20 cellular contexts compared by ENCODE assay signal in the genomic region with DNA sequence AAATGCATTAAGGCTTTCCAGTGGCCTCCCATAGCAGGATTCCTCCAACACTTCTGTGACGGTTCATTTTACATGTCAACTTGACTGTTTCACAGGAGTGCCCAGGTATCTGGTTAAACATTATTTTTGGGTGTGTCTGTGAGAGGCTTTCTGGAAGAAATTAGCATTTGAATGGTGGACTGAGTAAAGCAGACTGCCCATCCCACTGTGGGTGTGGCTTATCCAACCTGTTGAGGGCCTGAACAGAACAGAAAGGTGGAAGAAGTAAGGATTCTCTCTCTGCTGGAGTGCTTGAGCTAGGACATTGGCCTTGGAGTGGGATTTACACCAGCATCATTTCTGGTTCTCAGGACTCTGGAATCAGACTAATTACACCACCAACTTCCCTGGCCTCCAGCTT.
DNase-seq lines count a peak whose midpoint lies in the region; ATAC-seq and TF ChIP-seq lines count a peak whose summit lies in the region.
"Had no signal": no experiment of that assay in that cellular context is flagged by ENCODE, and none has a peak within 500 bp of the region (broad histone marks: within the 10 kb centered on the region; RNA-seq: fewer than 3 reads in every experiment).

No MANE protein-coding gene starts in this region.

- no peak for TF ChIP-seq POLR2A in body of pancreas (IDR thresholded peaks at IDR 0.05)

- H3K4me1 ChIP-seq in colonic mucosa (no peaks in the 10 kb centered on the region), OCI-LY7 (ENCODE audit: insufficient read depth, low read length, poor library complexity, severe bottlenecking) (no peaks in the 10 kb centered on the region), body of pancreas (no peaks in the 10 kb centered on the region)

- POLR2A ChIA-PET in OCI-LY7 (lab: Charles Lee): no interaction called here

- intact Hi-C loops in colonic mucosa (cut with DNase I): no loop called here
- intact Hi-C loops in OCI-LY7 (cut with micrococcal nuclease; ENCODE audit: unreplicated experiment): no loop called here
- intact Hi-C loops in body of pancreas (cut with DNase I): no loop called here

- no peaks in the 10 kb centered on the region for H3K9me2 ChIP-seq in OCI-LY7 (ENCODE audit: insufficient read depth, low read length)

- no TSS peak for BruUV-seq in OCI-LY7 (replicated peaks; lab: Mats Ljungman, UMichigan)

- no peaks in the 10 kb centered on the region for H3K36me3 ChIP-seq in colonic mucosa
- no peaks in the 10 kb centered on the region for H3K36me3 ChIP-seq in OCI-LY7 (ENCODE audit: insufficient read depth, low read length)
- H3K36me3 ChIP-seq in body of pancreas (replicated peaks in 1 of 2; ENCODE audit: insufficient read depth in 1 of 2, low read depth in 2 of 2): no peaks in the 10 kb centered on the region

- no peaks in the 10 kb centered on the region for H3K79me2 ChIP-seq in OCI-LY7 (ENCODE audit: insufficient read depth, low read depth, low read length)

- 60% methylated on average over 1 of the region's 1 CpG for WGBS in body of pancreas, 2 donors

- no peak overlapping the region for H3K9ac ChIP-seq in colonic mucosa (ENCODE audit: low read depth in 2 of 2, low read length in 2 of 2)

- peaks cover 14 to 47% (median 30%) of the 10 kb centered on the region in 6 donors for H3K9me3 Mint-ChIP-seq in immature natural killer cell

- no peak overlapping the region for H3K27ac Mint-ChIP-seq in immature natural killer cell
- H3K27ac Mint-ChIP-seq: CD8-positive, alpha-beta T cell; HFFc6 had no signal

- no peak overlapping the region for H3K4me2 ChIP-seq in OCI-LY7 (ENCODE audit: low read length)

- peak; percentile 11 for DNase-seq in NCI-H146 (lab: John Stamatoyannopoulos, UW)
- DNase-seq in NCI-H146 treated with DMSO at 0.1 percent for 48 hours (lab: John Stamatoyannopoulos, UW; ENCODE audit: unreplicated experiment): no peak
- DNase-seq in colonic mucosa: peak; percentile 60
- peak; percentile 34 for DNase-seq in mucosa of gallbladder (ENCODE audit: low spot score)
- DNase-seq in OCI-LY7 (ENCODE audit: low spot score): no peak
- DNase-seq in immature natural killer cell: no peak
- no peak for DNase-seq in AG20443 (ENCODE audit: low spot score)
- no peak for DNase-seq in body of pancreas
- DNase-seq: 8988T; CD8-positive, alpha-beta T cell; DMS 273 treated with DMSO at 0.1 percent for 48 hours; HFFc6; KG1; NCI-H1048; NCI-H1694; NCI-H2171; NCI-H446; NCI-H69; SW 1271 had no signal

- H3K36me3 Mint-ChIP-seq in immature natural killer cell: peaks cover 0 to 8% (median 2%) of the 10 kb centered on the region in 3 donors
- H3K36me3 Mint-ChIP-seq: CD8-positive, alpha-beta T cell had no signal

- H3K9me3 ChIP-seq in colonic mucosa (no peaks in the 10 kb centered on the region), OCI-LY7 (ENCODE audit: low read length) (no peaks in the 10 kb centered on the region), body of pancreas (no peaks in the 10 kb centered on the region)

- peaks cover 0 to 1% (median 0%) of the 10 kb centered on the region in 3 donors for H3K27me3 Mint-ChIP-seq in immature natural killer cell (ENCODE audit: low read depth in 3 of 3)

- H3K4me3 ChIP-seq in colonic mucosa (no peak overlapping the region), OCI-LY7 (ENCODE audit: low read depth, low read length, poor library complexity, severe bottlenecking) (no peak overlapping the region), body of pancreas (no peak overlapping the region)

- no peak overlapping the region for H3K27ac ChIP-seq in colonic mucosa
- no peak overlapping the region for H3K27ac ChIP-seq in OCI-LY7 (ENCODE audit: low read depth, low read length, poor library complexity, severe bottlenecking)
- H3K27ac ChIP-seq in body of pancreas: no peak overlapping the region

- H3K27me3 ChIP-seq in colonic mucosa (no peaks in the 10 kb centered on the region), body of pancreas (no peaks in the 10 kb centered on the region)

- CTCF ChIA-PET in OCI-LY7 (lab: Charles Lee; ENCODE audit: unreplicated experiment): no interaction called here

- no peaks in the 10 kb centered on the region for H4K20me1 ChIP-seq in OCI-LY7 (ENCODE audit: insufficient read depth, low read length)

- no peaks in the 10 kb centered on the region for H3K4me1 Mint-ChIP-seq in immature natural killer cell

- no peak overlapping the region for H3K4me3 Mint-ChIP-seq in immature natural killer cell
- H3K4me3 Mint-ChIP-seq: CD8-positive, alpha-beta T cell; HFFc6 had no signal

- TF ChIP-seq CTCF in colonic mucosa (IDR thresholded peaks at IDR 0.05): no peak
- TF ChIP-seq CTCF in OCI-LY7 (conservative IDR thresholded peaks at IDR 0.05; ENCODE audit: low read length): no peak
- TF ChIP-seq CTCF in body of pancreas (IDR thresholded peaks at IDR 0.05): no peak

- no peak overlapping the region for H2AFZ ChIP-seq in OCI-LY7 (ENCODE audit: low read length)

- ATAC-seq in body of pancreas: no peak
- ATAC-seq: CD8-positive, alpha-beta T cell; HepG2 had no signal

Comparison
In these comparisons a context has a peak if more than half of its experiments do, and no peak if none do; other contexts are left out.
1. DNase-seq: peak in NCI-H146 (single experiment), colonic mucosa (single experiment) and mucosa of gallbladder (single experiment); none in NCI-H146 treated with DMSO at 0.1 percent for 48 hours (single experiment), OCI-LY7 (single experiment), immature natural killer cell (0 of 3), AG20443 (single experiment) and body of pancreas (0 of 4).